In genomic region chr16:19017179-19017578, GRCh38 we compare ENCODE assay signal across 35 cellular contexts. TPM values are rescaled to one million over a fixed set of nuclear protein-coding genes. Genes with fewer than 3 reads are reported as not detected.
"Had no signal": no experiment of that assay in that cellular context is flagged by ENCODE, and none has a peak within 500 bp of the region (broad histone marks: within the 10 kb centered on the region; RNA-seq: fewer than 3 reads in every experiment).

No MANE protein-coding gene starts in this region.

- ATAC-seq: activated CD4-positive, CD25-positive, alpha-beta regulatory T cell treated with anti-CD3 and anti-CD28 coated beads, Interleukin-2, amount 50 U/mL, for 24 hours; activated CD8-positive, alpha-beta memory T cell treated with anti-CD3 and anti-CD28 coated beads, Interleukin-2, amount 10 ng/mL, durations not matched to agents 7 days and 5 days; activated CD8-positive, alpha-beta T cell treated with anti-CD3 and anti-CD28 coated beads, Interleukin-2, amount 10 ng/mL, durations not matched to agents 7 days and 5 days; activated naive CD4-positive, alpha-beta T cell treated with anti-CD3 and anti-CD28 coated beads, Interleukin-2, amount 50 U/mL, for 72 hours; effector memory CD8-positive, alpha-beta T cell; T-helper 17 cell had no signal

- H3K4me1 ChIP-seq: esophagus squamous epithelium had no signal

- H3K4me3 ChIP-seq: esophagus squamous epithelium had no signal

- H3K27me3 ChIP-seq: brain microvascular endothelial cell, esophagus squamous epithelium had no signal

- H3K9me3 ChIP-seq: esophagus squamous epithelium had no signal

- H3K27ac ChIP-seq: brain microvascular endothelial cell, epithelial cell of prostate, esophagus squamous epithelium, VCaP had no signal

- FAIRE-seq: astrocyte, bronchial epithelial cell, endothelial cell of umbilical vein had no signal

- H3K36me3 ChIP-seq: brain microvascular endothelial cell, esophagus squamous epithelium had no signal

- DNase-seq: activated B cell treated with CpG ODN at 0.5 μM for 24 hours; activated CD4-positive, alpha-beta memory T cell treated with anti-CD3 and anti-CD28 coated beads for 36 hours; activated CD4-positive, alpha-beta T cell treated with anti-CD3 and anti-CD28 coated beads for 48 hours; activated CD4-positive, alpha-beta T cell treated with anti-CD3 and anti-CD28 coated beads, Interleukin-2, amount 50 U/mL, for 1 hour; activated CD8-positive, alpha-beta memory T cell treated with anti-CD3 and anti-CD28 coated beads, Interleukin-2, amount 10 ng/mL, durations not matched to agents 7 days and 5 days; activated CD8-positive, alpha-beta memory T cell treated with anti-CD3 and anti-CD28 coated beads, Interleukin-2, amount 50 U/mL, for 4 hours; activated CD8-positive, alpha-beta T cell treated with anti-CD3 and anti-CD28 coated beads, Interleukin-2, amount 10 ng/mL, durations not matched to agents 7 days and 5 days; activated gamma-delta T cell; activated naive CD4-positive, alpha-beta T cell; activated naive CD4-positive, alpha-beta T cell treated with anti-CD3 and anti-CD28 coated beads, Interleukin-2, amount 10 ng/mL, durations not matched to agents 7 days and 5 days; activated naive CD8-positive, alpha-beta T cell treated with anti-CD3 and anti-CD28 coated beads, Interleukin-2, amount 10 ng/mL, durations not matched to agents 7 days and 5 days; activated T-cell treated with anti-CD3 and anti-CD28 coated beads, Interleukin-2, amount 50 U/mL, for 1 hour; activated T-cell treated with anti-CD3 and anti-CD28 coated beads, Interleukin-2, amount 50 U/mL, for 48 hours; amniotic stem cell; anterior cingulate cortex; brain microvascular endothelial cell; cortex of kidney; dermis blood vessel endothelial cell; effector CD4-positive, alpha-beta T cell; effector memory CD8-positive, alpha-beta T cell; esophagus squamous epithelium; foreskin melanocyte; head of caudate nucleus; T-helper 1 cell; T-helper 17 cell had no signal

RNA-seq across cellular contexts. Expression of gene TMC7, which starts 33.4 kb away (rescaled TPM):
- total RNA-seq: activated B cell treated with CpG ODN at 0.5 μM for 24 hours; activated CD4-positive, alpha-beta memory T cell treated with anti-CD3 and anti-CD28 coated beads for 36 hours; activated CD8-positive, alpha-beta memory T cell treated with anti-CD3 and anti-CD28 coated beads for 36 hours; activated CD8-positive, alpha-beta memory T cell treated with anti-CD3 and anti-CD28 coated beads, Interleukin-2, amount 10 ng/mL, durations not matched to agents 7 days and 5 days; activated CD8-positive, alpha-beta T cell treated with anti-CD3 and anti-CD28 coated beads, Interleukin-2, amount 10 ng/mL, durations not matched to agents 7 days and 5 days; activated naive CD4-positive, alpha-beta T cell treated with anti-CD3 and anti-CD28 coated beads, Interleukin-2, amount 50 U/mL, for 72 hours; activated naive CD8-positive, alpha-beta T cell treated with anti-CD3 and anti-CD28 coated beads, Interleukin-2, amount 10 ng/mL, durations not matched to agents 7 days and 5 days; activated T-helper 1 cell treated with anti-CD3 and anti-CD28 coated beads, Interleukin-12 subunit alpha, Interleukin-12 subunit beta, Interleukin-2, Interleukin-4 antibody, amounts not matched to agents 30 ng/mL and 10 ng/mL and 1 ng/mL, durations not matched to agents 14 hours and 24 hours and 36 hours; activated T-helper 2 cell treated with anti-CD3 and anti-CD28 coated beads, Interferon-gamma antibody, Interleukin-2, Interleukin-4, amounts not matched to agents 10 μg/mL and 5 μg/mL and 100 μg/mL, durations not matched to agents 14 hours and 24 hours and 36 hours; T-helper 17 cell had no signal
